ENCODE assay signal across 21 cellular contexts in the genomic region with DNA sequence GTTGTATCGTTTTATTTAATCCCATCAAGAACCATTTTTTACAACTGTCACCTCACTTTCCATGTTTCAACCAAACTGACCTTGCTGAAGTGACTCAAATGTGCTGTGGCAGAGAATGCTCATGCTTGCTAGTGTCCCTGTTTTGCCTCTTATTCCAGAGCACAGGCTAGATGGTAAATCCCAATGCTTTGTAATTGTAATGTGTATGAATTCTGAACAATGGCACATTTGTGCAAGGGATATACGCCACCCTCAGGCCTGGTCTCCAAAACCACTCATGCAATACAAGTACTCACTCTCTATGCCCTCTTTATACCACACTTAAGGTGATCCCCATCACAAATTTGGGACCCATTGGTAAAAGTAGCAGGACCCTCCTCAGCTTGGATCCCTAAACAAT.
DNase-seq lines count a peak whose midpoint lies in the region; ATAC-seq and TF ChIP-seq lines count a peak whose summit lies in the region.
"Had no signal": no experiment of that assay in that cellular context is flagged by ENCODE, and none has a peak within 500 bp of the region (broad histone marks: within the 10 kb centered on the region; RNA-seq: fewer than 3 reads in every experiment).

No MANE protein-coding gene starts in this region.

- intact Hi-C loops in esophagus muscularis mucosa (cut with DNase I) (no loop called here), left colon (cut with DNase I, micrococcal nuclease) (no loop called here)

- ATAC-seq in left colon (no peak), HG03457 (IDR thresholded peaks at IDR 0.05; ENCODE audit: unreplicated experiment) (no peak)
- ATAC-seq: CD8-positive, alpha-beta T cell; GM12878; GM23338; HCT116 had no signal

- H3K79me1 ChIP-seq in mesenchymal stem cell (replicated peaks; ENCODE audit: low read length, poor library complexity, severe bottlenecking) = no peaks in the 10 kb centered on the region

- H4K91ac ChIP-seq in mesenchymal stem cell (ENCODE audit: low read length) = no peak overlapping the region

- no peak overlapping the region for H4K8ac ChIP-seq in mesenchymal stem cell (ENCODE audit: low read length)

- H2BK12ac ChIP-seq in mesenchymal stem cell (ENCODE audit: low read length in 2 of 2) = peak overlapping the region; percentile 24 to 66

- H3K27me3 ChIP-seq in esophagus muscularis mucosa = no peaks in the 10 kb centered on the region
- no peaks in the 10 kb centered on the region for H3K27me3 ChIP-seq in mesenchymal stem cell (ENCODE audit: control insufficient read depth in 1 of 2, insufficient read depth in 1 of 2, low read length in 2 of 2)
- H3K27me3 ChIP-seq: BLaER1 had no signal

- no peak overlapping the region for H3K18ac ChIP-seq in mesenchymal stem cell (ENCODE audit: low read depth in 1 of 2, low read length in 2 of 2)

- H2BK5ac ChIP-seq in mesenchymal stem cell (ENCODE audit: low read depth, low read length, poor library complexity, severe bottlenecking) = no peak overlapping the region

- peak; percentile 6 for TF ChIP-seq CTCF in GM12873 (IDR thresholded peaks at IDR 0.05; ENCODE audit: insufficient read depth, low read depth, low read length, missing control alignments)
- no peak for TF ChIP-seq CTCF in esophagus muscularis mucosa (IDR thresholded peaks at IDR 0.05)

- no peak overlapping the region for H3K23ac ChIP-seq in mesenchymal stem cell (ENCODE audit: low read length in 2 of 2)

- H3K4me2 ChIP-seq in mesenchymal stem cell (ENCODE audit: low read length, poor library complexity, severe bottlenecking) = no peak overlapping the region
- H3K4me2 ChIP-seq: BLaER1, GM23338 had no signal

- no peak overlapping the region for H2AFZ ChIP-seq in mesenchymal stem cell (ENCODE audit: low read depth, low read length)
- H2AFZ ChIP-seq: GM23338 had no signal

- H3K4me1 ChIP-seq in esophagus muscularis mucosa (no peaks in the 10 kb centered on the region), mesenchymal stem cell (ENCODE audit: control insufficient read depth, insufficient read depth, low read depth, low read length) (no peaks in the 10 kb centered on the region)
- H3K4me1 ChIP-seq: BLaER1 had no signal

- no peak overlapping the region for H2BK15ac ChIP-seq in mesenchymal stem cell (ENCODE audit: low read depth, poor library complexity, severe bottlenecking)

- POLR2A ChIA-PET in activated CD4-positive, alpha-beta T cell treated with anti-CD3 and anti-CD28 coated beads, Interleukin-2, amount 10 ng/mL, durations not matched to agents 7 days and 5 days (lab: Charles Lee) = no interaction called here

- WGBS in esophagus muscularis mucosa = 83% methylated on average over 2 of the region's 2 CpGs
- 95% methylated on average over 2 of the region's 2 CpGs for WGBS in mesenchymal stem cell

- H3K36me3 Mint-ChIP-seq in activated CD4-positive, alpha-beta T cell treated with anti-CD3 and anti-CD28 coated beads, Interleukin-2, amount 10 ng/mL, durations not matched to agents 7 days and 5 days (ENCODE audit: low read depth) = no peaks in the 10 kb centered on the region
- H3K36me3 Mint-ChIP-seq: CD4-positive, CD25-positive, alpha-beta regulatory T cell; CD8-positive, alpha-beta T cell had no signal

- no peak overlapping the region for H3K9ac ChIP-seq in mesenchymal stem cell (ENCODE audit: low read length)
- H3K9ac ChIP-seq: BLaER1 had no signal

- CTCF ChIA-PET in activated CD4-positive, alpha-beta T cell treated with anti-CD3 and anti-CD28 coated beads, Interleukin-2, amount 10 ng/mL, durations not matched to agents 7 days and 5 days (lab: Charles Lee) = interaction anchor here (1.1 kb wide), 1 partner anchor 221 kb away, joined by 3 read pairs; no protein-coding TSS in a partner anchor

- H3K4me3 ChIP-seq in esophagus muscularis mucosa (no peak overlapping the region), mesenchymal stem cell (ENCODE audit: insufficient read depth in 1 of 2, low read depth in 1 of 2, low read length in 2 of 2) (no peak overlapping the region)
- H3K4me3 ChIP-seq: BLaER1, GM12878, GM23338 had no signal

- H3K27me3 Mint-ChIP-seq in activated CD4-positive, alpha-beta T cell treated with anti-CD3 and anti-CD28 coated beads, Interleukin-2, amount 10 ng/mL, durations not matched to agents 7 days and 5 days = no peaks in the 10 kb centered on the region
- H3K27me3 Mint-ChIP-seq: CD4-positive, CD25-positive, alpha-beta regulatory T cell had no signal

- no peaks in the 10 kb centered on the region for H3K4me1 Mint-ChIP-seq in activated CD4-positive, alpha-beta T cell treated with anti-CD3 and anti-CD28 coated beads, Interleukin-2, amount 10 ng/mL, durations not matched to agents 7 days and 5 days
- H3K4me1 Mint-ChIP-seq: B cell; CD4-positive, CD25-positive, alpha-beta regulatory T cell; GM23338; H9 had no signal

- no peaks in the 10 kb centered on the region for H3K9me3 ChIP-seq in esophagus muscularis mucosa
- H3K9me3 ChIP-seq in mesenchymal stem cell (ENCODE audit: control insufficient read depth, low read length) = peaks cover 5% of the 10 kb centered on the region
- H3K9me3 ChIP-seq: BLaER1 had no signal

- TF ChIP-seq POLR2A in esophagus muscularis mucosa (IDR thresholded peaks at IDR 0.05; ENCODE audit: low read depth) = no peak

- H3K36me3 ChIP-seq in esophagus muscularis mucosa (no peaks in the 10 kb centered on the region), mesenchymal stem cell (ENCODE audit: control insufficient read depth in 1 of 2, insufficient read depth in 2 of 2, low read depth in 1 of 2, low read length in 2 of 2) (no peaks in the 10 kb centered on the region)
- H3K36me3 ChIP-seq: BLaER1 had no signal

- peak overlapping the region; percentile 30 for H2BK120ac ChIP-seq in mesenchymal stem cell (ENCODE audit: low read depth, low read length)

- no peaks in the 10 kb centered on the region for H3K9me3 Mint-ChIP-seq in activated CD4-positive, alpha-beta T cell treated with anti-CD3 and anti-CD28 coated beads, Interleukin-2, amount 10 ng/mL, durations not matched to agents 7 days and 5 days
- H3K9me3 Mint-ChIP-seq: CD8-positive, alpha-beta T cell; GM23338; H9 had no signal

- no peak for TF ChIP-seq EP300 in esophagus muscularis mucosa (IDR thresholded peaks at IDR 0.05)

- no peak overlapping the region for H2AK5ac ChIP-seq in mesenchymal stem cell (ENCODE audit: low read length, severe bottlenecking)

- H3K14ac ChIP-seq in mesenchymal stem cell (ENCODE audit: low read length in 2 of 2) = no peak overlapping the region

- H3K27ac Mint-ChIP-seq in activated CD4-positive, alpha-beta T cell treated with anti-CD3 and anti-CD28 coated beads, Interleukin-2, amount 10 ng/mL, durations not matched to agents 7 days and 5 days = no peak overlapping the region
- H3K27ac Mint-ChIP-seq: B cell; CD4-positive, CD25-positive, alpha-beta regulatory T cell; CD8-positive, alpha-beta T cell; GM23338; H9 had no signal

- H3K4me3 Mint-ChIP-seq in activated CD4-positive, alpha-beta T cell treated with anti-CD3 and anti-CD28 coated beads, Interleukin-2, amount 10 ng/mL, durations not matched to agents 7 days and 5 days = no peak overlapping the region
- H3K4me3 Mint-ChIP-seq: B cell; CD4-positive, CD25-positive, alpha-beta regulatory T cell; CD8-positive, alpha-beta T cell; GM23338; H9 had no signal

- no peak overlapping the region for H3K4ac ChIP-seq in mesenchymal stem cell (ENCODE audit: low read depth in 1 of 2, low read length in 2 of 2)

- no peak overlapping the region for H3K27ac ChIP-seq in esophagus muscularis mucosa (replicated peaks in 1 of 4)
- no peak overlapping the region for H3K27ac ChIP-seq in mesenchymal stem cell (ENCODE audit: low read length, poor library complexity, severe bottlenecking)
- H3K27ac ChIP-seq: BLaER1, C4-2B had no signal

- DNase-seq in COLO829 (ENCODE audit: low spot score) = peak; percentile 56
- DNase-seq in esophagus muscularis mucosa (ENCODE audit: extremely low spot score) = peak; percentile 53
- DNase-seq in mesenchymal stem cell = no peak
- no peak for DNase-seq in left colon
- DNase-seq in NCI-H69 (lab: John Stamatoyannopoulos, UW) = no peak
- no peak for DNase-seq in activated CD4-positive, alpha-beta T cell treated with anti-CD3 and anti-CD28 coated beads, Interleukin-2, amount 10 ng/mL, durations not matched to agents 7 days and 5 days
- DNase-seq: CD4-positive, CD25-positive, alpha-beta regulatory T cell; CD8-positive, alpha-beta T cell; DMS 273 treated with DMSO at 0.1 percent for 48 hours; DMS53; DMS79 treated with DMSO at 0.1 percent for 48 hours; GF-D8; H9 had no signal

Comparison
In these comparisons a context has a peak if more than half of its experiments do, and no peak if none do; other contexts are left out.
1. DNase-seq: peak in COLO829 (single experiment) and esophagus muscularis mucosa (single experiment); none in mesenchymal stem cell (single experiment), left colon (0 of 2), NCI-H69 (single experiment) and activated CD4-positive, alpha-beta T cell treated with anti-CD3 and anti-CD28 coated beads, Interleukin-2, amount 10 ng/mL, durations not matched to agents 7 days and 5 days (single experiment).